ENCODE assay signal across 21 cellular contexts in the genomic region with DNA sequence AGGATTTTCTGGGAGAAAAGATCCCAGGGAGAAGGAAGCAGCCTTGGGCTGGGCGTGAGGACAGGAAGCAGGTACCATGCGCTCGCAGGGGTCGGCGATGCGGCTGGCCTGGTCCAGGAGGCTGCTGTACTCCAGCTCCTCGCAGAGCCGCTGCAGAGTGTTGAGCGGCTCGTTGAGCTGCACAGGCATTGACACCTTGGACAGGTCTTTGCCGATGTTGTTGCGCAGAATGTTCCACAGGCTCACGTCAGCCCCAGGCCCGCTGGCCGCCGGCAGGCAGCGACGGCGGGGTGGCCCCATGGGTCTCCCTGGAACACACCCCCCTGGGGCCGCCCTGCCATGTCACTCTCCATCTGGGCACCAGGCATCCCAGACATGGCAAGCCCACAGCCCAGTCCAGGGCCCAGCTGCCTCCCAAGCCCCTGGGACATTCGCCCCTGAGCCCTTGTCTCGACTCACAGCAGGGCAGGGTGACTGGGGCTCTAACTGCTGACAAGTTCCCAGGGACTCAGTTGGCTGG. TPM values are rescaled to one million over a fixed set of nuclear protein-coding genes. Genes with fewer than 3 reads are reported as not detected.
DNase-seq lines count a peak whose midpoint lies in the region; ATAC-seq and TF ChIP-seq lines count a peak whose summit lies in the region.
"Had no signal": no experiment of that assay in that cellular context is flagged by ENCODE, and none has a peak within 500 bp of the region (broad histone marks: within the 10 kb centered on the region; RNA-seq: fewer than 3 reads in every experiment).

No MANE protein-coding gene starts in this region.

- DNase-seq in activated effector memory CD4-positive, alpha-beta T cell treated with anti-CD3 and anti-CD28 coated beads, Interleukin-2, amount 50 U/mL, for 16 hours, result peak; percentile 31
- DNase-seq in activated effector memory CD4-positive, alpha-beta T cell treated with Interleukin-2 at 50 U/mL for 16 hours, result no peak
- DNase-seq in chondrocyte (ENCODE audit: low spot score), result peak; percentile 81
- DNase-seq in posterior vena cava (ENCODE audit: low spot score), result peak; percentile 73
- DNase-seq in upper lobe of right lung, result peak; percentile 60
- no peak for DNase-seq in NCI-H524 (lab: John Stamatoyannopoulos, UW)
- DNase-seq: CD4-positive, CD25-positive, alpha-beta regulatory T cell; GM23248; IMR-90; KG1; MG63; NCI-H1105 treated with DMSO at 0.1 percent for 48 hours; NCI-H146; NCI-H2029; NCI-H446 treated with DMSO at 0.1 percent for 48 hours; NCI-H526 treated with DMSO at 0.1 percent for 48 hours; RPMI8226; SHP77 had no signal

- no peaks in the 10 kb centered on the region for H3K4me1 ChIP-seq in upper lobe of right lung
- H3K4me1 ChIP-seq: BLaER1 had no signal

- H3K27me3 ChIP-seq in upper lobe of right lung, result no peaks in the 10 kb centered on the region
- H3K27me3 ChIP-seq: BLaER1, MG63 had no signal

- ATAC-seq in upper lobe of right lung (no peak), HG03175 (IDR thresholded peaks at IDR 0.05; ENCODE audit: unreplicated experiment) (no peak)

- H3K27me3 Mint-ChIP-seq in chondrocyte (ENCODE audit: low read depth), result no peaks in the 10 kb centered on the region
- H3K27me3 Mint-ChIP-seq: CD4-positive, CD25-positive, alpha-beta regulatory T cell had no signal

- H3K36me3 ChIP-seq in upper lobe of right lung, result peaks cover 72% of the 10 kb centered on the region

- no peaks in the 10 kb centered on the region for H3K9me3 Mint-ChIP-seq in chondrocyte (ENCODE audit: low read depth)
- H3K9me3 Mint-ChIP-seq: CD4-positive, CD25-positive, alpha-beta regulatory T cell had no signal

- H3K36me3 Mint-ChIP-seq in chondrocyte (ENCODE audit: low read depth), result peaks cover 42% of the 10 kb centered on the region

- no peak overlapping the region for H3K27ac ChIP-seq in upper lobe of right lung
- H3K27ac ChIP-seq: BLaER1, GM23248 had no signal

- H3K4me1 Mint-ChIP-seq in chondrocyte (ENCODE audit: low read depth), result peaks cover 23% of the 10 kb centered on the region
- H3K4me1 Mint-ChIP-seq: CD4-positive, CD25-positive, alpha-beta regulatory T cell had no signal

- H3K9me3 ChIP-seq in upper lobe of right lung, result no peaks in the 10 kb centered on the region
- H3K9me3 ChIP-seq: BLaER1, MG63 had no signal

- intact Hi-C loops in posterior vena cava (cut with DNase I) (loop anchor here in 1 of 2 donors (5.0 kb wide), 1 partner anchor 116 kb away; no protein-coding TSS in a partner anchor), upper lobe of right lung (cut with DNase I) (no loop called here)

- TF ChIP-seq CTCF in chondrocyte (IDR thresholded peaks at IDR 0.05), result no peak
- no peak for TF ChIP-seq CTCF in upper lobe of right lung (IDR thresholded peaks at IDR 0.05)

- no peak overlapping the region for H3K4me3 ChIP-seq in upper lobe of right lung
- H3K4me3 ChIP-seq: BLaER1, GM23248, MG63 had no signal

- no peak overlapping the region for H3K27ac Mint-ChIP-seq in chondrocyte (ENCODE audit: unreplicated experiment)
- H3K27ac Mint-ChIP-seq: CD4-positive, CD25-positive, alpha-beta regulatory T cell had no signal

- H3K4me3 Mint-ChIP-seq in chondrocyte (ENCODE audit: unreplicated experiment), result no peak overlapping the region
- H3K4me3 Mint-ChIP-seq: CD4-positive, CD25-positive, alpha-beta regulatory T cell had no signal

RNA-seq across cellular contexts. Expression of gene OSBPL7, which starts 8.0 kb away (rescaled TPM):
- 17.4 to 28.1 TPM (median 20.3 TPM) in 3 replicates for total RNA-seq in chondrocyte
- 1 to 10 TPM; 6.4 to 9.8 TPM for total RNA-seq in posterior vena cava
- total RNA-seq in upper lobe of right lung, result 14.4 TPM

RNA-seq across cellular contexts. Expression of gene MRPL10, which starts 17.8 kb away (rescaled TPM):
- total RNA-seq in chondrocyte, result 23.9 to 25.4 TPM (median 24.8 TPM) in 3 replicates
- total RNA-seq in posterior vena cava, result 10 to 100 TPM; 23.9 to 28.6 TPM
- total RNA-seq in upper lobe of right lung, result 29.2 TPM

RNA-seq across cellular contexts. Expression of gene LRRC46, which starts 17.9 kb away (rescaled TPM):
- 0.35 to 0.65 TPM in 2 of 3 replicates, not detected in the other for total RNA-seq in chondrocyte
- not detected for total RNA-seq in posterior vena cava
- total RNA-seq in upper lobe of right lung, result 1.1 TPM
- total RNA-seq: GM23248, IMR-90, SK-MEL-5 had no signal

RNA-seq across cellular contexts. Expression of gene SCRN2, which starts 27.5 kb away (rescaled TPM):
- total RNA-seq in chondrocyte (14.9 to 32.9 TPM (median 15.7 TPM) in 3 replicates), posterior vena cava (10 to 100 TPM; 13.3 to 17.8 TPM), upper lobe of right lung (30.5 TPM)

RNA-seq across cellular contexts. Expression of gene SP6, which starts 37.4 kb away (rescaled TPM):
- 0.05 to 0.15 TPM (median 0.08 TPM) in 3 replicates for total RNA-seq in chondrocyte
- total RNA-seq in posterior vena cava, result under 1 TPM; 0.19 to 0.48 TPM
- 8.5 TPM for total RNA-seq in upper lobe of right lung
- total RNA-seq: GM23248 had no signal

Comparison
In these comparisons a context has a peak if more than half of its experiments do, and no peak if none do; other contexts are left out.
1. DNase-seq: peak in activated effector memory CD4-positive, alpha-beta T cell treated with anti-CD3 and anti-CD28 coated beads, Interleukin-2, amount 50 U/mL, for 16 hours (single experiment), chondrocyte (single experiment), posterior vena cava (single experiment) and upper lobe of right lung (single experiment); none in activated effector memory CD4-positive, alpha-beta T cell treated with Interleukin-2 at 50 U/mL for 16 hours (single experiment) and NCI-H524 (0 of 2).